Comparison of ENCODE assay signal across 11 cellular contexts in genomic region chr11:47376543-47377371, GRCh38. TPM values are rescaled to one million over a fixed set of nuclear protein-coding genes. Genes with fewer than 3 reads are reported as not detected.
A peak's percentile ranks its signal among the peaks of the same experiment; 100 is the strongest.
DNase-seq lines count a peak whose midpoint lies in the region; ATAC-seq, FAIRE-seq and TF ChIP-seq lines count a peak whose summit lies in the region.
"Had no signal": no experiment of that assay in that cellular context is flagged by ENCODE, and none has a peak within 500 bp of the region (broad histone marks: within the 10 kb centered on the region; RNA-seq: fewer than 3 reads in every experiment).

No MANE protein-coding gene starts in this region.

- peaks cover 9% of the 10 kb centered on the region; the same call in 1 of the 2 replicates for H3K23me2 ChIP-seq in H1 (ENCODE audit: low read depth, low read length)

- peak overlapping the region; percentile 91 for H4K91ac ChIP-seq in H1 (replicated peaks; ENCODE audit: insufficient read length, low read length)

- peak overlapping the region; percentile 90 for H3K9ac ChIP-seq in Karpas-422 (ENCODE audit: low read length)
- H3K9ac ChIP-seq in H1 (replicated peaks in 1 of 4; ENCODE audit: extremely low read depth in 1 of 4, low read depth in 3 of 4, low read length in 3 of 4) = no peak overlapping the region

- H2BK15ac ChIP-seq in H1 (ENCODE audit: low read length) = peak overlapping the region; percentile 75

- TF ChIP-seq RAD21 in H1 (IDR thresholded peaks at IDR 0.05 in 1 of 2, conservative IDR thresholded peaks at IDR 0.05 in 1 of 2; ENCODE audit: low read depth in 2 of 2, low read length in 2 of 2) = no peak; a peak in 1 of 4 replicates

- ATAC-seq in GM18907 (IDR thresholded peaks at IDR 0.05; ENCODE audit: unreplicated experiment) = peak; percentile 41

- POLR2A ChIA-PET in H1 (lab: Charles Lee; ENCODE audit: partially characterized antibody) = interaction anchor here (0.7 to 1.8 kb wide), 6 partner anchors 13 to 140 kb away, joined by 3 to 5 read pairs (median 4); partner anchors contain the start of gene SLC39A13

- no peak overlapping the region for H2AFZ ChIP-seq in Karpas-422 (ENCODE audit: low read length)
- peak overlapping the region; percentile 7; the same call in 1 of the 2 replicates for H2AFZ ChIP-seq in H1 (ENCODE audit: low read length)

- H3K27ac ChIP-seq in Karpas-422 (ENCODE audit: low read length) = peak overlapping the region; percentile 93
- H3K27ac ChIP-seq in H1 (ENCODE audit: low read depth, low read length) = no peak overlapping the region
- peak overlapping the region; percentile 47 to 67 (median 56) for H3K27ac ChIP-seq in sigmoid colon
- H3K27ac ChIP-seq in small intestine (ENCODE audit: low read depth in 1 of 2, low read length in 1 of 2) = peak overlapping the region in 1 of 2 donors; percentile 82

- no peak overlapping the region for H3K4ac ChIP-seq in H1 (replicated peaks; ENCODE audit: insufficient read length, low read depth, low read length)

- H3K4me3 ChIP-seq in Karpas-422 (ENCODE audit: low read length) = peak overlapping the region; percentile 84
- H3K4me3 ChIP-seq in H1 (ENCODE audit: extremely low read depth in 1 of 4, insufficient read depth in 2 of 4, low read depth in 3 of 4, low read length in 4 of 4) = no peak overlapping the region
- H3K4me3 ChIP-seq in sigmoid colon = peak overlapping the region in 3 of 4 donors; percentile 19 to 38 (median 35)
- H3K4me3 ChIP-seq in small intestine (ENCODE audit: low read depth in 1 of 2, low read length in 2 of 2) = peak overlapping the region in 1 of 2 donors; percentile 3

- H3K56ac ChIP-seq in H1 (replicated peaks; ENCODE audit: insufficient read length, low read depth, low read length) = no peak overlapping the region

- no peak overlapping the region for H2AK5ac ChIP-seq in H1 (ENCODE audit: low read depth, low read length)

- peaks cover 70% of the 10 kb centered on the region for H3K79me2 ChIP-seq in Karpas-422 (ENCODE audit: low read length)
- H3K79me2 ChIP-seq in H1 (ENCODE audit: control insufficient read depth in 1 of 2, insufficient read depth in 2 of 2, low read length in 2 of 2) = no peaks in the 10 kb centered on the region

- H4K5ac ChIP-seq in H1 (ENCODE audit: insufficient read length, low read depth, low read length) = no peak overlapping the region

- H2BK12ac ChIP-seq in H1 (ENCODE audit: low read depth, low read length) = peak overlapping the region; percentile 80; the same call in 1 of the 2 replicates

- H3K9me3 ChIP-seq in Karpas-422 (ENCODE audit: low read length) = no peaks in the 10 kb centered on the region
- no peaks in the 10 kb centered on the region for H3K9me3 ChIP-seq in H1 (ENCODE audit: insufficient read depth in 2 of 2, low read depth in 1 of 2, low read length in 1 of 2)
- H3K9me3 ChIP-seq in sigmoid colon = no peaks in the 10 kb centered on the region
- H3K9me3 ChIP-seq in small intestine (ENCODE audit: control insufficient read depth, low read depth) = no peaks in the 10 kb centered on the region

- H2BK120ac ChIP-seq in H1 (replicated peaks; ENCODE audit: low read depth, low read length) = no peak overlapping the region

- DNase-seq in Karpas-422 (peak; percentile 65), H1 (ENCODE audit: low read depth in 1 of 2, low spot score in 2 of 2) (no peak), sigmoid colon (no peak), middle frontal gyrus (ENCODE audit: extremely low spot score, low spot score) (no peak), DMS114 treated with DMSO at 0.1 percent for 48 hours (lab: John Stamatoyannopoulos, UW; ENCODE audit: unreplicated experiment) (no peak), small intestine (no peak), NCI-H226 (no peak)
- DNase-seq: activated CD4-positive, alpha-beta T cell treated with anti-CD3 and anti-CD28 coated beads, Interleukin-2, amount 10 ng/mL, durations not matched to agents 7 days and 5 days; effector memory CD4-positive, alpha-beta T cell had no signal

- peak overlapping the region; percentile 38; the same call in 1 of the 2 replicates for H3K18ac ChIP-seq in H1 (ENCODE audit: extremely low read depth, low read length)

- H3K79me1 ChIP-seq in H1 (ENCODE audit: low read depth, low read length) = no peaks in the 10 kb centered on the region

- no peak overlapping the region for H3K14ac ChIP-seq in H1 (ENCODE audit: insufficient read length)

- peaks cover 17% of the 10 kb centered on the region for H4K20me1 ChIP-seq in Karpas-422 (ENCODE audit: insufficient read depth, low read depth, low read length)
- peaks cover 0 to 2% of the 10 kb centered on the region in 2 experiments for H4K20me1 ChIP-seq in H1 (replicated peaks in 1 of 2; ENCODE audit: control insufficient read depth in 1 of 2, insufficient read depth in 2 of 2, low read length in 2 of 2)

- no peak overlapping the region for H2BK20ac ChIP-seq in H1 (ENCODE audit: low read length)

- H3K36me3 ChIP-seq in Karpas-422 (ENCODE audit: insufficient read depth, low read length) (peaks cover 27% of the 10 kb centered on the region), H1 (ENCODE audit: control insufficient read depth in 2 of 4, insufficient read depth in 4 of 4, low read length in 3 of 4) (no peaks in the 10 kb centered on the region), sigmoid colon (no peaks in the 10 kb centered on the region), small intestine (ENCODE audit: control insufficient read depth in 2 of 2, insufficient read depth in 2 of 2, low read length in 2 of 2) (no peaks in the 10 kb centered on the region)

- TF ChIP-seq EP300 in H1 (IDR thresholded peaks at IDR 0.05; ENCODE audit: borderline replicate concordance in 1 of 2, low read depth in 2 of 2, low read length in 2 of 2) = no peak
- TF ChIP-seq EP300 in sigmoid colon (IDR thresholded peaks at IDR 0.05) = no peak

- H3K4me1 ChIP-seq in Karpas-422 (ENCODE audit: low read length) (peaks cover 37% of the 10 kb centered on the region), H1 (replicated peaks in 1 of 4; ENCODE audit: control insufficient read depth in 3 of 4, insufficient read depth in 4 of 4, low read length in 3 of 4) (peaks cover 0 to 5% (median 2%) of the 10 kb centered on the region in 4 experiments; a peak in 5 of 7 replicates), sigmoid colon (peaks cover 0 to 6% (median 0%) of the 10 kb centered on the region in 4 donors), small intestine (ENCODE audit: control insufficient read depth in 2 of 2, insufficient read depth in 1 of 2, low read depth in 1 of 2, low read length in 1 of 2) (no peaks in the 10 kb centered on the region)

- peak overlapping the region; percentile 62 for H4K8ac ChIP-seq in H1 (ENCODE audit: extremely low read depth, insufficient read depth, low read length)

- H3K23ac ChIP-seq in H1 (ENCODE audit: insufficient read length) = no peak overlapping the region

- CTCF ChIA-PET in H1 (lab: Charles Lee; ENCODE audit: partially characterized antibody) = interaction anchor here (0.6 to 1.6 kb wide), 10 partner anchors 9 to 160 kb away, joined by 3 to 11 read pairs (median 4); no protein-coding TSS in a partner anchor

- 75% methylated on average over 14 of the region's 14 CpGs; no CpG with 5 or more reads in 1 of the 2 experiments for WGBS in H1 (ENCODE audit: extremely low coverage in 1 of 2, insufficient coverage in 1 of 2, insufficient read length in 1 of 2, insufficient replicate concordance in 2 of 2, low coverage in 1 of 2, low lambda C conversion rate in 2 of 2, missing lambda C conversion rate in 1 of 2), 2 experiments
- 53 to 67% methylated on average over 14 of the region's 14 CpGs for WGBS in sigmoid colon, 2 donors
- 42 to 57% (median 57%) methylated on average over 11 to 14 of the region's 14 CpGs for WGBS in small intestine, 3 donors

- H2BK5ac ChIP-seq in H1 (ENCODE audit: low read depth, low read length) = 0 out of 2 replicates have a peak overlapping the region, but pooled peaks have one; percentile 60

- no peak for TF ChIP-seq POLR2A in H1 (IDR thresholded peaks at IDR 0.05; ENCODE audit: control extremely low read depth in 1 of 2, low read depth in 2 of 2, low read length in 2 of 2)
- TF ChIP-seq POLR2A in sigmoid colon (IDR thresholded peaks at IDR 0.05) = no peak

- TF ChIP-seq CTCF in H1 (IDR thresholded peaks at IDR 0.05; ENCODE audit: control extremely low read depth in 1 of 3, insufficient read depth in 1 of 3, low read depth in 1 of 3, low read length in 3 of 3) = peak in 2 of 3 experiments; percentile 3 to 14; a peak in 2 of 4 replicates
- no peak for TF ChIP-seq CTCF in sigmoid colon (IDR thresholded peaks at IDR 0.05)

- peak overlapping the region; percentile 84 for H3K4me2 ChIP-seq in Karpas-422 (ENCODE audit: low read depth, low read length, poor library complexity, severe bottlenecking)
- H3K4me2 ChIP-seq in H1 (ENCODE audit: insufficient read depth in 1 of 2, low read depth in 2 of 2, low read length in 2 of 2) = no peak overlapping the region

- H3K9me2 ChIP-seq in Karpas-422 (replicated peaks; ENCODE audit: insufficient read depth, low read length) = no peaks in the 10 kb centered on the region

- FAIRE-seq in H1 (lab: Jason Lieb, UNC) (no peak), small intestine (lab: Jason Lieb, UNC) (no peak)

- intact Hi-C loops in sigmoid colon (cut with DNase I) = no loop called here

- H3K27me3 ChIP-seq in Karpas-422 (ENCODE audit: low read length) (no peaks in the 10 kb centered on the region), H1 (replicated peaks in 1 of 4; ENCODE audit: control insufficient read depth in 3 of 4, extremely low read depth in 1 of 4, insufficient read depth in 3 of 4, low read length in 3 of 4) (no peaks in the 10 kb centered on the region), sigmoid colon (no peaks in the 10 kb centered on the region), small intestine (ENCODE audit: control insufficient read depth in 2 of 2, insufficient read depth in 2 of 2, low read length in 2 of 2) (no peaks in the 10 kb centered on the region)

RNA-seq across cellular contexts. Expression of gene SPI1, which starts 1.6 kb away (rescaled TPM):
- total RNA-seq in Karpas-422 (2014; rRNA removed; shearing (Covaris generic); ENCODE audit: low replicate concordance) = 114 and 198 TPM in 2 replicates
- total RNA-seq in H1 (2021; fragmentation: NEBNext Ultra II Directional; extraction: Animal tissue kit (Norgen Biotek cat#: 25700)) = not detected in 2 replicates
- polyA plus RNA-seq in H1 (2011; rRNA removed) = 0.12 and 0.28 TPM in 2 replicates
- 0.23 TPM for polyA plus RNA-seq in H1 (2011; cell fraction: cytosol; rRNA removed)
- polyA plus RNA-seq in H1 (2011; cell fraction: nucleus; rRNA removed) = 0.27 TPM
- polyA plus RNA-seq in H1 (2012, experiment 1 of 2) = 0.20 to 0.33 TPM in 2 of 4 replicates, not detected in the others
- 0.21 TPM for polyA plus RNA-seq in H1 (2012, experiment 2 of 2)
- 0.14 TPM for polyA plus RNA-seq in H1 (2013, experiment 1 of 2)
- 0.20 TPM for polyA plus RNA-seq in H1 (2013, experiment 2 of 2)
- 0.60 TPM in 1 of 2 replicates, not detected in the other for polyA minus RNA-seq in H1 (2011; rRNA and poly(A)+ RNA removed)
- polyA minus RNA-seq in H1 (2011; cell fraction: cytosol; rRNA and poly(A)+ RNA removed) = not detected
- polyA minus RNA-seq in H1 (2011; cell fraction: nucleus; rRNA and poly(A)+ RNA removed) = not detected
- 10 to 100 TPM; 10.5 to 19.7 (median 18.8) TPM for total RNA-seq in sigmoid colon
- polyA plus RNA-seq in sigmoid colon = 10 to 100 TPM; 21.6 to 29.8 (median 27.1) TPM
- 10 to 100 TPM in 2 of 3 donors, 1 to 10 TPM in 1; 3.4 to 25.4 (median 13.6) TPM for polyA plus RNA-seq in small intestine
- total RNA-seq: activated CD4-positive, alpha-beta T cell treated with anti-CD3 and anti-CD28 coated beads, Interleukin-2, amount 10 ng/mL, durations not matched to agents 7 days and 5 days; neural crest cell had no signal

RNA-seq across cellular contexts. Expression of gene MYBPC3, which starts 24.3 kb away (rescaled TPM):
- total RNA-seq in Karpas-422 (2014; rRNA removed; shearing (Covaris generic); ENCODE audit: low replicate concordance) = 0.67 and 0.72 TPM in 2 replicates
- not detected in 2 replicates for total RNA-seq in H1 (2021; fragmentation: NEBNext Ultra II Directional; extraction: Animal tissue kit (Norgen Biotek cat#: 25700))
- polyA plus RNA-seq in H1 (2011; rRNA removed) = 0.02 and 0.05 TPM in 2 replicates
- polyA plus RNA-seq in H1 (2011; cell fraction: cytosol; rRNA removed) = 0.03 TPM
- polyA plus RNA-seq in H1 (2011; cell fraction: nucleus; rRNA removed) = 0.19 TPM
- 0.04 to 0.05 TPM in 2 of 4 replicates, not detected in the others for polyA plus RNA-seq in H1 (2012, experiment 1 of 2)
- polyA plus RNA-seq in H1 (2012, experiment 2 of 2) = not detected
- polyA plus RNA-seq in H1 (2013, experiment 1 of 2) = 0.02 TPM
- polyA plus RNA-seq in H1 (2013, experiment 2 of 2) = under 0.01 TPM
- polyA minus RNA-seq in H1 (2011; rRNA and poly(A)+ RNA removed) = 0.07 TPM in 1 of 2 replicates, not detected in the other
- polyA minus RNA-seq in H1 (2011; cell fraction: cytosol; rRNA and poly(A)+ RNA removed) = not detected
- polyA minus RNA-seq in H1 (2011; cell fraction: nucleus; rRNA and poly(A)+ RNA removed) = not detected
- total RNA-seq in sigmoid colon = not detected
- polyA plus RNA-seq in sigmoid colon = 1 to 10 TPM in 1 of 3 donors, under 1 TPM in 2; 0.29 to 1.4 (median 0.60) TPM
- polyA plus RNA-seq in small intestine = 1 to 10 TPM in 1 of 3 donors, under 1 TPM in 1, not detected in 1; 0.04 to 5.4 TPM
- total RNA-seq: activated CD4-positive, alpha-beta T cell treated with anti-CD3 and anti-CD28 coated beads, Interleukin-2, amount 10 ng/mL, durations not matched to agents 7 days and 5 days; neural crest cell had no signal

RNA-seq across cellular contexts. Expression of gene SLC39A13, which starts 31.6 kb away (rescaled TPM):
- 24.9 and 32.8 TPM in 2 replicates for total RNA-seq in Karpas-422 (2014; rRNA removed; shearing (Covaris generic); ENCODE audit: low replicate concordance)
- total RNA-seq in H1 (2021; fragmentation: NEBNext Ultra II Directional; extraction: Animal tissue kit (Norgen Biotek cat#: 25700)) = 20.9 and 23.2 TPM in 2 replicates
- polyA plus RNA-seq in H1 (2011; rRNA removed) (30.0 and 42.9 TPM in 2 replicates), sigmoid colon (10 to 100 TPM in 2 of 3 donors, 1 to 10 TPM in 1; 4.6 to 29.8 (median 13.2) TPM), small intestine (10 to 100 TPM in 1 of 3 donors, 1 to 10 TPM in 2; 7.8 to 30.9 (median 10.0) TPM)
- 37.3 TPM for polyA plus RNA-seq in H1 (2011; cell fraction: cytosol; rRNA removed)
- 134 TPM for polyA plus RNA-seq in H1 (2011; cell fraction: nucleus; rRNA removed)
- 14.8 to 28.7 TPM (median 25.1 TPM) in 4 replicates for polyA plus RNA-seq in H1 (2012, experiment 1 of 2)
- 18.9 TPM for polyA plus RNA-seq in H1 (2012, experiment 2 of 2)
- polyA plus RNA-seq in H1 (2013, experiment 1 of 2) = 19.5 TPM
- polyA plus RNA-seq in H1 (2013, experiment 2 of 2) = 19.1 TPM
- polyA minus RNA-seq in H1 (2011; rRNA and poly(A)+ RNA removed) = 8.9 and 9.6 TPM in 2 replicates
- 10.0 TPM for polyA minus RNA-seq in H1 (2011; cell fraction: cytosol; rRNA and poly(A)+ RNA removed)
- polyA minus RNA-seq in H1 (2011; cell fraction: nucleus; rRNA and poly(A)+ RNA removed) = 20.5 TPM
- total RNA-seq in sigmoid colon = 10 to 100 TPM; 38.2 to 87.5 (median 54.0) TPM

RNA-seq across cellular contexts. Expression of gene PSMC3, which starts 49.5 kb away (rescaled TPM):
- 40.6 and 119 TPM in 2 replicates for total RNA-seq in Karpas-422 (2014; rRNA removed; shearing (Covaris generic); ENCODE audit: low replicate concordance)
- total RNA-seq in H1 (2021; fragmentation: NEBNext Ultra II Directional; extraction: Animal tissue kit (Norgen Biotek cat#: 25700)) = 159 and 160 TPM in 2 replicates
- 105 and 114 TPM in 2 replicates for polyA plus RNA-seq in H1 (2011; rRNA removed)
- polyA plus RNA-seq in H1 (2011; cell fraction: cytosol; rRNA removed) = 201 TPM
- 110 TPM for polyA plus RNA-seq in H1 (2011; cell fraction: nucleus; rRNA removed)
- 209 to 226 TPM (median 211 TPM) in 4 replicates for polyA plus RNA-seq in H1 (2012, experiment 1 of 2)
- 124 TPM for polyA plus RNA-seq in H1 (2012, experiment 2 of 2)
- 82.6 TPM for polyA plus RNA-seq in H1 (2013, experiment 1 of 2)
- 81.6 TPM for polyA plus RNA-seq in H1 (2013, experiment 2 of 2)
- polyA minus RNA-seq in H1 (2011; rRNA and poly(A)+ RNA removed) = 94.5 and 111 TPM in 2 replicates
- 65.4 TPM for polyA minus RNA-seq in H1 (2011; cell fraction: cytosol; rRNA and poly(A)+ RNA removed)
- polyA minus RNA-seq in H1 (2011; cell fraction: nucleus; rRNA and poly(A)+ RNA removed) = 50.5 TPM
- total RNA-seq in sigmoid colon = 100 to 1,000 TPM; 104 to 202 (median 178) TPM
- polyA plus RNA-seq in sigmoid colon = 100 to 1,000 TPM; 117 to 151 (median 121) TPM
- polyA plus RNA-seq in small intestine = 100 to 1,000 TPM; 103 to 156 (median 104) TPM

Comparison
In these comparisons a context has a peak if more than half of its experiments do, and no peak if none do; other contexts are left out.
1. H3K4me3 ChIP-seq: peak in Karpas-422 (single experiment) and sigmoid colon (3 of 4); none in H1 (0 of 4).
2. CTCF ChIP-seq: peak in H1 (2 of 3); none in sigmoid colon (0 of 4).